ENCODE assay signal across 1 cellular context in the genomic region with DNA sequence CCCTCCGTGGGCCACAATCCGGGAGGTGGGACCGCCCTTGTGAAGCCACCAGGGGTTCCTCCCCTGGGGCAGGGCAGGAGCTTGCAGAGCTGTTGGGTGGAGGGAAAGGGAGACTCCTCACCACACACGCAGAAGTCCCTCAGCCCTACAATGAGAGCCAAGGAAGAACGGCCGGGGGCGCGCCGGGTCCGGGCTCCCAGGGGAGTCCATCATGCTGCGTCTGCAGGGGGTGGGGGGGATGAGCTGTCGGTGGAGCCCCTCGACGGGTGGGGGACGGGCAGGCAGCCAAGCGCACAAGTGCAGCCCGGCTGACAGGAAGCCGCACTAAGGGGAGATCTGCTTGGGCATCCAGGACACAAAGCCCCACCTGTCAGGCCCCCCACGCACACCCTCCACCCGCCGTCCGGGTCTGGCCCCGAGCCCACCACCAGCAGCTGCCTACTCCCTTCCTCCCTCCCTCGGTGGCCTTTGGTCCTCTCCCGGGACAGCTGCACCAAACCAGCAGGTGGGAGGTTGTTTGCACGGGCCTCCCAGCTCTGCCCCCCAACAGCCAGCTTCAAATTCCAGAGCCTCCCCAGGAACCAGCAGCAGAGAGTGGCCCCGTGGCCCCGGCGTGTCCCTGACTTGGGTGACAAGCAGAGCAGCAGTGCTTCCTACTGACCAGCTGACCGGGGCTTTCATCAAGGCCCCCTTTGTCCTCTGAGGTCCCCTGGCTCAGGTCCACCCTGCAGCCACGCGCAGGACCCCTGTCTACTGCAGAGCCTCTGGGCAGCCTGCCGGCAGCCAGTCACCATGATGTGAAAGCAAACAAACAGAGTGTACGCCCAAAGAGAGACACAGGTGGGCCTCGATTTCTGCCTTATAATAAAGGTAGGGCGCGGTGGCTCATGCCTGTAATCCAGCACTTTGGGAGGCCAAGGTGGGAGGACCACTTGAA.
TF ChIP-seq lines count a peak whose summit lies in the region.

No MANE protein-coding gene starts in this region.

TF ChIP-seq in HepG2, 621 proteins besides CTCF, POLR2A, EP300 and RAD21 (continued from another document and continues in another):
- peak; percentile 69; the same call in 1 of the 2 replicates for TF ChIP-seq ZNF574 (CRISPR knock-in tag; IDR thresholded peaks at IDR 0.05)
- TF ChIP-seq ELF1 (CRISPR knock-in tag; IDR thresholded peaks at IDR 0.05): peak; percentile 74
- TF ChIP-seq SPEN (CRISPR knock-in tag; IDR thresholded peaks at IDR 0.05; ENCODE audit: low read depth): no peak; the same call in 1 of the 2 replicates
- TF ChIP-seq ZNF749 (CRISPR knock-in tag; IDR thresholded peaks at IDR 0.05; ENCODE audit: borderline replicate concordance): no peak
- no peak for TF ChIP-seq ATRX (CRISPR knock-in tag; IDR thresholded peaks at IDR 0.05; ENCODE audit: borderline replicate concordance)
- peak; percentile 90; the same call in 1 of the 2 replicates for TF ChIP-seq ZNF614 (CRISPR knock-in tag; IDR thresholded peaks at IDR 0.05; ENCODE audit: borderline replicate concordance)
- no peak for TF ChIP-seq IRX3 (CRISPR knock-in tag; IDR thresholded peaks at IDR 0.05; ENCODE audit: borderline replicate concordance, low read depth)
- TF ChIP-seq ZSCAN20 (CRISPR knock-in tag; IDR thresholded peaks at IDR 0.05; ENCODE audit: borderline replicate concordance): no peak
- TF ChIP-seq ZNF3 (CRISPR knock-in tag; IDR thresholded peaks at IDR 0.05): no peak; the same call in 1 of the 2 replicates
- no peak for TF ChIP-seq ZNF558 (CRISPR knock-in tag; IDR thresholded peaks at IDR 0.05; ENCODE audit: borderline replicate concordance)
- TF ChIP-seq CENPT (CRISPR knock-in tag; IDR thresholded peaks at IDR 0.05; ENCODE audit: low read depth): no peak
- TF ChIP-seq, protein P1, sequence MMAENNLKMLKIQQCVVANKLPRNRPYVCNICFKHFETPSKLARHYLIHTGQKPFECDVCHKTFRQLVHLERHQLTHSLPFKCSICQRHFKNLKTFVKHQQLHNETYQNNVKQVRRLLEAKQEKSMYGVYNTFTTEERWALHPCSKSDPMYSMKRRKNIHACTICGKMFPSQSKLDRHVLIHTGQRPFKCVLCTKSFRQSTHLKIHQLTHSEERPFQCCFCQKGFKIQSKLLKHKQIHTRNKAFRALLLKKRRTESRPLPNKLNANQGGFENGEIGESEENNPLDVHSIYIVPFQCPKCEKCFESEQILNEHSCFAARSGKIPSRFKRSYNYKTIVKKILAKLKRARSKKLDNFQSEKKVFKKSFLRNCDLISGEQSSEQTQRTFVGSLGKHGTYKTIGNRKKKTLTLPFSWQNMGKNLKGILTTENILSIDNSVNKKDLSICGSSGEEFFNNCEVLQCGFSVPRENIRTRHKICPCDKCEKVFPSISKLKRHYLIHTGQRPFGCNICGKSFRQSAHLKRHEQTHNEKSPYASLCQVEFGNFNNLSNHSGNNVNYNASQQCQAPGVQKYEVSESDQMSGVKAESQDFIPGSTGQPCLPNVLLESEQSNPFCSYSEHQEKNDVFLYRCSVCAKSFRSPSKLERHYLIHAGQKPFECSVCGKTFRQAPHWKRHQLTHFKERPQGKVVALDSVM (CRISPR knock-in tag; IDR thresholded peaks at IDR 0.05): peak; percentile 91
- no peak for TF ChIP-seq KDM5A (IDR thresholded peaks at IDR 0.05; ENCODE audit: borderline replicate concordance, low read length)
- peak; percentile 71; the same call in 1 of the 2 replicates for TF ChIP-seq REPIN1 (CRISPR knock-in tag; IDR thresholded peaks at IDR 0.05; ENCODE audit: borderline replicate concordance, low read depth)
- no peak for TF ChIP-seq ZNF230 (CRISPR knock-in tag; IDR thresholded peaks at IDR 0.05)
- TF ChIP-seq ZNF615 (CRISPR knock-in tag; IDR thresholded peaks at IDR 0.05; ENCODE audit: borderline replicate concordance): no peak
- 0 out of 2 replicates have a peak, but pooled peaks have one; percentile 28 for TF ChIP-seq BORCS8-MEF2B (CRISPR knock-in tag; IDR thresholded peaks at IDR 0.05)
- no peak for TF ChIP-seq JUNB (CRISPR knock-in tag; IDR thresholded peaks at IDR 0.05; ENCODE audit: borderline replicate concordance)
- TF ChIP-seq ZNF12 (CRISPR knock-in tag; IDR thresholded peaks at IDR 0.05): peak; percentile 60; the same call in 1 of the 2 replicates
- TF ChIP-seq, protein P2, sequence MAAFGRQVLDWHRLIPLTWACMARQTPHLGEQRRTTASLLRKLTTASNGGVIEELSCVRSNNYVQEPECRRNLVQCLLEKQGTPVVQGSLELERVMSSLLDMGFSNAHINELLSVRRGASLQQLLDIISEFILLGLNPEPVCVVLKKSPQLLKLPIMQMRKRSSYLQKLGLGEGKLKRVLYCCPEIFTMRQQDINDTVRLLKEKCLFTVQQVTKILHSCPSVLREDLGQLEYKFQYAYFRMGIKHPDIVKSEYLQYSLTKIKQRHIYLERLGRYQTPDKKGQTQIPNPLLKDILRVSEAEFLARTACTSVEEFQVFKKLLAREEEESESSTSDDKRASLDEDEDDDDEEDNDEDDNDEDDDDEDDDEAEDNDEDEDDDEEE (CRISPR knock-in tag; IDR thresholded peaks at IDR 0.05): 0 out of 2 replicates have a peak, but pooled peaks have one; percentile 23
- TF ChIP-seq, protein P3, sequence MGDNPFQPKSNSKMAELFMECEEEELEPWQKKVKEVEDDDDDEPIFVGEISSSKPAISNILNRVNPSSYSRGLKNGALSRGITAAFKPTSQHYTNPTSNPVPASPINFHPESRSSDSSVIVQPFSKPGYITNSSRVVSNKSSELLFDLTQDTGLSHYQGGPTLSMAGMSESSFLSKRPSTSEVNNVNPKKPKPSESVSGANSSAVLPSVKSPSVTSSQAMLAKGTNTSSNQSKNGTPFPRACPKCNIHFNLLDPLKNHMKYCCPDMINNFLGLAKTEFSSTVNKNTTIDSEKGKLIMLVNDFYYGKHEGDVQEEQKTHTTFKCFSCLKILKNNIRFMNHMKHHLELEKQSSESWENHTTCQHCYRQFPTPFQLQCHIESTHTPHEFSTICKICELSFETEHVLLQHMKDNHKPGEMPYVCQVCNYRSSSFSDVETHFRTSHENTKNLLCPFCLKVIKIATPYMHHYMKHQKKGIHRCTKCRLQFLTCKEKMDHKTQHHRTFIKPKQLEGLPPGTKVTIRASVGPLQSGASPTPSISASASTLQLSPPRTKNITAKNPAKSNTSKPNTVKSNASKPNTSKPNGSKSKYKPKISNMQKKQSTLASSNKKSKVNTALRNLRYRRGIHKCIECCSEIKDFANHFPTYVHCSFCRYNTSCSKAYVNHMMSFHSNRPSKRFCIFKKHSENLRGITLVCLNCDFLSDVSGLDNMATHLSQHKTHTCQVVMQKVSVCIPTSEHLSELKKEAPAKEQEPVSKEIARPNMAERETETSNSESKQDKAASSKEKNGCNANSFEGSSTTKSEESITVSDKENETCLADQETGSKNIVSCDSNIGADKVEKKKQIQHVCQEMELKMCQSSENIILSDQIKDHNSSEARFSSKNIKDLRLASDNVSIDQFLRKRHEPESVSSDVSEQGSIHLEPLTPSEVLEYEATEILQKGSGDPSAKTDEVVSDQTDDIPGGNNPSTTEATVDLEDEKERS (CRISPR knock-in tag; IDR thresholded peaks at IDR 0.05): no peak
- TF ChIP-seq NAIF1 (CRISPR knock-in tag; IDR thresholded peaks at IDR 0.05; ENCODE audit: borderline replicate concordance): peak; percentile 34; the same call in 1 of the 2 replicates
- TF ChIP-seq ZSCAN9 (CRISPR knock-in tag; IDR thresholded peaks at IDR 0.05; ENCODE audit: borderline replicate concordance): peak; percentile 80
- TF ChIP-seq THAP8 (CRISPR knock-in tag; IDR thresholded peaks at IDR 0.05; ENCODE audit: borderline replicate concordance): no peak
- peak; percentile 46 for TF ChIP-seq SIX4 (CRISPR knock-in tag; IDR thresholded peaks at IDR 0.05)
- no peak for TF ChIP-seq SNAPC5 (CRISPR knock-in tag; IDR thresholded peaks at IDR 0.05; ENCODE audit: borderline replicate concordance)
- no peak for TF ChIP-seq EHMT2 (IDR thresholded peaks at IDR 0.05; ENCODE audit: borderline replicate concordance, low read depth, low read length)
- TF ChIP-seq ATF3 (CRISPR knock-in tag; IDR thresholded peaks at IDR 0.05): 0 out of 2 replicates have a peak, but pooled peaks have one; percentile 17
- no peak for TF ChIP-seq FOXM1 (CRISPR knock-in tag; IDR thresholded peaks at IDR 0.05)
- TF ChIP-seq FOXA1 (IDR thresholded peaks at IDR 0.05): no peak
- TF ChIP-seq FOXA1 (CRISPR knock-in tag; IDR thresholded peaks at IDR 0.05): peak; percentile 62; the same call in 1 of the 2 replicates
- TF ChIP-seq ARID5B (CRISPR knock-in tag; IDR thresholded peaks at IDR 0.05): peak; percentile 88
- peak; percentile 84 for TF ChIP-seq SMAD3 (CRISPR knock-in tag; IDR thresholded peaks at IDR 0.05)
- no peak for TF ChIP-seq ZNF451 (CRISPR knock-in tag; IDR thresholded peaks at IDR 0.05)
- no peak for TF ChIP-seq ZNF652 (CRISPR knock-in tag; IDR thresholded peaks at IDR 0.05; ENCODE audit: borderline replicate concordance, low read depth)
- no peak for TF ChIP-seq XBP1 (CRISPR knock-in tag; IDR thresholded peaks at IDR 0.05)
- peak; percentile 45; the same call in 1 of the 2 replicates for TF ChIP-seq ZFP62 (CRISPR knock-in tag; IDR thresholded peaks at IDR 0.05)
- TF ChIP-seq, protein P4, sequence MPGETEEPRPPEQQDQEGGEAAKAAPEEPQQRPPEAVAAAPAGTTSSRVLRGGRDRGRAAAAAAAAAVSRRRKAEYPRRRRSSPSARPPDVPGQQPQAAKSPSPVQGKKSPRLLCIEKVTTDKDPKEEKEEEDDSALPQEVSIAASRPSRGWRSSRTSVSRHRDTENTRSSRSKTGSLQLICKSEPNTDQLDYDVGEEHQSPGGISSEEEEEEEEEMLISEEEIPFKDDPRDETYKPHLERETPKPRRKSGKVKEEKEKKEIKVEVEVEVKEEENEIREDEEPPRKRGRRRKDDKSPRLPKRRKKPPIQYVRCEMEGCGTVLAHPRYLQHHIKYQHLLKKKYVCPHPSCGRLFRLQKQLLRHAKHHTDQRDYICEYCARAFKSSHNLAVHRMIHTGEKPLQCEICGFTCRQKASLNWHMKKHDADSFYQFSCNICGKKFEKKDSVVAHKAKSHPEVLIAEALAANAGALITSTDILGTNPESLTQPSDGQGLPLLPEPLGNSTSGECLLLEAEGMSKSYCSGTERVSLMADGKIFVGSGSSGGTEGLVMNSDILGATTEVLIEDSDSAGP (CRISPR knock-in tag; IDR thresholded peaks at IDR 0.05; ENCODE audit: borderline replicate concordance): peak; percentile 84; the same call in 1 of the 2 replicates
- peak; percentile 87 for TF ChIP-seq ZSCAN25 (CRISPR knock-in tag; IDR thresholded peaks at IDR 0.05)
